Comparison of ENCODE assay signal across 36 cellular contexts in the genomic region with DNA sequence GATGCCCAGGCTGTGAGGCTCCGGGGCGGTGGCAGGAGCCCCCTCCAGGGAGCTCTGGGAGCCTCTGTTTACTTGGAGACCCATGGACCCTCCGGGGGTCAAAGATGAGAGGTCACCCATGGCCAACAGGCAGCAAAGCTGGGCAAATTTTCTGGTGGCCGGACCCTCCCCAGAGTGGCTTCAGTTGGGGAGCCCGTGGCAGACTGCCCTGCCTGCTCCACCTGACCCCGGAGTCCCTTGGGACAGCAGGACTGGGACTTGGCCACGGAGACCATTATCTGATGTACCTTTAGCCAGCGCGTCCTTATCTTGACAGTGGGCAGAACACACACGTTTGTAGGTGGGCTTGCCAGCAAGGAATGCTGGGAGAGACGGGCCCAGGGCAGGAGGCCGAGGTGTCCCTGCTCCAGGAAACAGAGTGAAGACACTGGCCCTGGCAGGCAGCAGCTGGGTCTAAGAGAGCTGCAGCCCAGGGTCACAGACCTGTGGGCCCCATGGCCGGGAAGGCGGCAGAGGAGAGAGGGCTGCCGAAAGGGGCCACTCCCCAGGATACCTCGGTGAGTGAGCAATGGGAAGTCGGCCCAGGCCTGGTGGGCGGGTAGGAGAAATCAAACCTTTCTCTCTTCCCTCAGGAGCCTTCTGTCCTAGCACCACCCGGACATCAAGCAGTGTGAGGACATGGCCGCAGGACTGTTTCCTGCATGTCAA. TPM values are rescaled to one million over a fixed set of nuclear protein-coding genes. Genes with fewer than 3 reads are reported as not detected.
DNase-seq lines count a peak whose midpoint lies in the region; ATAC-seq and TF ChIP-seq lines count a peak whose summit lies in the region.
"Had no signal": no experiment of that assay in that cellular context is flagged by ENCODE, and none has a peak within 500 bp of the region (broad histone marks: within the 10 kb centered on the region; RNA-seq: fewer than 3 reads in every experiment).

Gene ABCG5 (minus strand): TSS at position 280 of the 708 bp plus-strand sequence. CDS start 160 bp downstream, at position 120.
Gene ABCG8 (plus strand): TSS at position 412 of the 708 bp plus-strand sequence. CDS start 83 bp downstream, at position 495.

- no peak for DNase-seq in natural killer cell treated with Interleukin-12 subunit alpha and Interleukin-12 subunit beta and Interleukin-15 and Interleukin-18, amount 100 ng/mL, for 72 hours (ENCODE audit: low spot score)
- no peak for DNase-seq in natural killer cell
- DNase-seq in esophagus muscularis mucosa (ENCODE audit: extremely low spot score): peak; percentile 79
- DNase-seq in mesenteric fat pad (ENCODE audit: low spot score): peak; percentile 59
- no peak for DNase-seq in RPMI8226
- DNase-seq in NCI-H1436 (lab: John Stamatoyannopoulos, UW): no peak
- DNase-seq in GF-D8 (lab: John Stamatoyannopoulos, UW): no peak
- DNase-seq in hypothalamus (lab: John Stamatoyannopoulos, UW): no peak
- DNase-seq: activated CD4-positive, alpha-beta T cell treated with anti-CD3 and anti-CD28 coated beads for 4 hours; activated gamma-delta T cell; activated naive CD8-positive, alpha-beta T cell treated with anti-CD3 and anti-CD28 coated beads, Interleukin-2, amount 50 U/mL, for 24 hours; activated T-cell treated with anti-CD3 and anti-CD28 coated beads, Interleukin-2, amount 50 U/mL, for 4 hours; CD4-positive, alpha-beta memory T cell; effector memory CD4-positive, alpha-beta T cell; erythroblast; left ventricle myocardium superior; MV-4-11; naive thymus-derived CD8-positive, alpha-beta T cell; NCI-H146; NCI-H446; NCI-H748 treated with DMSO at 0.1 percent for 48 hours; ovary; SIG-M5 had no signal

- no peak for TF ChIP-seq CTCF in natural killer cell (IDR thresholded peaks at IDR 0.05)
- no peak for TF ChIP-seq CTCF in esophagus muscularis mucosa (IDR thresholded peaks at IDR 0.05)

- H3K4me3 Mint-ChIP-seq in natural killer cell treated with Interleukin-12 subunit alpha and Interleukin-12 subunit beta and Interleukin-15 and Interleukin-18, amount 100 ng/mL, for 72 hours: no peak within 1 kb of the TSS
- H3K4me3 Mint-ChIP-seq in natural killer cell: no peak within 1 kb of the TSS
- H3K4me3 Mint-ChIP-seq: activated naive CD8-positive, alpha-beta T cell treated with anti-CD3 and anti-CD28 coated beads, Interleukin-2, amount 50 U/mL, for 24 hours; activated T-cell treated with anti-CD3 and anti-CD28 coated beads, Interleukin-2, amount 50 U/mL, for 4 hours; B cell; CD4-positive, alpha-beta memory T cell; naive thymus-derived CD8-positive, alpha-beta T cell; stimulated activated memory B cell treated with anti-CD40 and anti-IgM and Interleukin-4, amounts not matched to agents 10 μg/mL and 1 μg/mL and 100 μg/mL, for 72 hours; T-helper 2 cell treated with Interferon-gamma antibody and Interleukin-4, amounts not matched to agents 5 μg/mL and 100 μg/mL, for 36 hours had no signal

- no peaks in the 10 kb centered on the region for H3K4me1 ChIP-seq in esophagus muscularis mucosa
- H3K4me1 ChIP-seq: suprapubic skin had no signal

- H3K27ac ChIP-seq in esophagus muscularis mucosa (replicated peaks in 1 of 4): no peak within 1 kb of the TSS
- H3K27ac ChIP-seq: coronary artery, ovary, suprapubic skin had no signal

- intact Hi-C loops in natural killer cell (cut with micrococcal nuclease) (no loop called here), esophagus muscularis mucosa (cut with DNase I) (no loop called here)

- H3K36me3 ChIP-seq in esophagus muscularis mucosa: no peaks in the 10 kb centered on the region
- H3K36me3 ChIP-seq: ovary, suprapubic skin had no signal

- H3K4me1 Mint-ChIP-seq in natural killer cell treated with Interleukin-12 subunit alpha and Interleukin-12 subunit beta and Interleukin-15 and Interleukin-18, amount 100 ng/mL, for 72 hours (ENCODE audit: low read depth in 2 of 2): no peaks in the 10 kb centered on the region
- H3K4me1 Mint-ChIP-seq in natural killer cell: no peaks in the 10 kb centered on the region
- H3K4me1 Mint-ChIP-seq: activated naive CD8-positive, alpha-beta T cell treated with anti-CD3 and anti-CD28 coated beads, Interleukin-2, amount 50 U/mL, for 24 hours; B cell; CD4-positive, alpha-beta memory T cell; naive thymus-derived CD8-positive, alpha-beta T cell; stimulated activated memory B cell treated with anti-CD40 and anti-IgM and Interleukin-4, amounts not matched to agents 10 μg/mL and 1 μg/mL and 100 μg/mL, for 72 hours had no signal

- TF ChIP-seq EP300 in esophagus muscularis mucosa (IDR thresholded peaks at IDR 0.05): no peak

- ATAC-seq in natural killer cell treated with Interleukin-12 subunit alpha and Interleukin-12 subunit beta and Interleukin-15 and Interleukin-18, amount 100 ng/mL, for 72 hours: peak; percentile 18 to 30
- ATAC-seq in natural killer cell: no peak
- ATAC-seq: activated naive CD8-positive, alpha-beta T cell treated with anti-CD3 and anti-CD28 coated beads, Interleukin-2, amount 50 U/mL, for 24 hours; activated T-cell treated with anti-CD3 and anti-CD28 coated beads, Interleukin-2, amount 50 U/mL, for 4 hours; GM12878; HCT116; left ventricle myocardium superior; naive thymus-derived CD8-positive, alpha-beta T cell; Panc1; stimulated activated memory B cell treated with anti-CD40 and anti-IgM and Interleukin-4, amounts not matched to agents 10 μg/mL and 1 μg/mL and 100 μg/mL, for 72 hours had no signal

- H3K27ac Mint-ChIP-seq in natural killer cell treated with Interleukin-12 subunit alpha and Interleukin-12 subunit beta and Interleukin-15 and Interleukin-18, amount 100 ng/mL, for 72 hours: no peak within 1 kb of the TSS
- no peak within 1 kb of the TSS for H3K27ac Mint-ChIP-seq in natural killer cell
- H3K27ac Mint-ChIP-seq: activated naive CD8-positive, alpha-beta T cell treated with anti-CD3 and anti-CD28 coated beads, Interleukin-2, amount 50 U/mL, for 24 hours; B cell; CD4-positive, alpha-beta memory T cell; stimulated activated memory B cell treated with anti-CD40 and anti-IgM and Interleukin-4, amounts not matched to agents 10 μg/mL and 1 μg/mL and 100 μg/mL, for 72 hours; T-helper 2 cell treated with Interferon-gamma antibody and Interleukin-4, amounts not matched to agents 5 μg/mL and 100 μg/mL, for 36 hours had no signal

- H3K36me3 Mint-ChIP-seq in natural killer cell treated with Interleukin-12 subunit alpha and Interleukin-12 subunit beta and Interleukin-15 and Interleukin-18, amount 100 ng/mL, for 72 hours: no peaks in the 10 kb centered on the region
- no peaks in the 10 kb centered on the region for H3K36me3 Mint-ChIP-seq in natural killer cell
- H3K36me3 Mint-ChIP-seq: CD4-positive, alpha-beta memory T cell; naive thymus-derived CD8-positive, alpha-beta T cell; stimulated activated memory B cell treated with anti-CD40 and anti-IgM and Interleukin-4, amounts not matched to agents 10 μg/mL and 1 μg/mL and 100 μg/mL, for 72 hours had no signal

- no peak within 1 kb of the TSS for H3K4me3 ChIP-seq in esophagus muscularis mucosa
- H3K4me3 ChIP-seq: coronary artery, GM12878, ovary, suprapubic skin had no signal

- no peaks in the 10 kb centered on the region for H3K27me3 Mint-ChIP-seq in natural killer cell treated with Interleukin-12 subunit alpha and Interleukin-12 subunit beta and Interleukin-15 and Interleukin-18, amount 100 ng/mL, for 72 hours
- peaks cover 5 to 7% of the 10 kb centered on the region in 2 donors for H3K27me3 Mint-ChIP-seq in natural killer cell (ENCODE audit: low read depth in 2 of 2)

- 90% methylated on average over 7 of the region's 20 CpGs for WGBS in esophagus muscularis mucosa

- peaks cover 0 to 3% (median 0%) of the 10 kb centered on the region in 4 donors for H3K27me3 ChIP-seq in esophagus muscularis mucosa
- H3K27me3 ChIP-seq: ovary, suprapubic skin had no signal

- TF ChIP-seq POLR2A in esophagus muscularis mucosa (IDR thresholded peaks at IDR 0.05; ENCODE audit: low read depth): no peak

- H3K9me3 ChIP-seq in esophagus muscularis mucosa: no peaks in the 10 kb centered on the region
- H3K9me3 ChIP-seq: ovary, suprapubic skin had no signal

- no peaks in the 10 kb centered on the region for H3K9me3 Mint-ChIP-seq in natural killer cell treated with Interleukin-12 subunit alpha and Interleukin-12 subunit beta and Interleukin-15 and Interleukin-18, amount 100 ng/mL, for 72 hours
- H3K9me3 Mint-ChIP-seq in natural killer cell: no peaks in the 10 kb centered on the region
- H3K9me3 Mint-ChIP-seq: activated naive CD8-positive, alpha-beta T cell treated with anti-CD3 and anti-CD28 coated beads, Interleukin-2, amount 50 U/mL, for 24 hours; activated T-cell treated with anti-CD3 and anti-CD28 coated beads, Interleukin-2, amount 50 U/mL, for 4 hours; naive thymus-derived CD8-positive, alpha-beta T cell; stimulated activated memory B cell treated with anti-CD40 and anti-IgM and Interleukin-4, amounts not matched to agents 10 μg/mL and 1 μg/mL and 100 μg/mL, for 72 hours; T-helper 2 cell treated with Interferon-gamma antibody and Interleukin-4, amounts not matched to agents 5 μg/mL and 100 μg/mL, for 36 hours had no signal

RNA-seq across cellular contexts. Expression of gene ABCG5, which starts in this region (rescaled TPM):
- total RNA-seq in natural killer cell treated with Interleukin-12 subunit alpha and Interleukin-12 subunit beta and Interleukin-15 and Interleukin-18, amount 100 ng/mL, for 72 hours: not detected
- total RNA-seq in natural killer cell (not detected), esophagus muscularis mucosa (not detected), mesenteric fat pad (not detected)
- total RNA-seq: A673; activated T-cell treated with anti-CD3 and anti-CD28 coated beads, Interleukin-2, amount 50 U/mL, for 4 hours; B cell; cardiac septum; CD4-positive, alpha-beta memory T cell; Daoy; GM12878; left ventricle myocardium superior; LHCN-M2; naive thymus-derived CD8-positive, alpha-beta T cell; suprapubic skin; urinary bladder had no signal

RNA-seq across cellular contexts. Expression of gene ABCG8, which starts in this region (rescaled TPM):
- total RNA-seq in natural killer cell treated with Interleukin-12 subunit alpha and Interleukin-12 subunit beta and Interleukin-15 and Interleukin-18, amount 100 ng/mL, for 72 hours: not detected
- total RNA-seq in natural killer cell (not detected), esophagus muscularis mucosa (not detected), mesenteric fat pad (not detected)
- total RNA-seq: A673; B cell; cardiac septum; CD4-positive, alpha-beta memory T cell; Daoy; GM12878; left ventricle myocardium superior; LHCN-M2; naive thymus-derived CD8-positive, alpha-beta T cell; suprapubic skin; urinary bladder had no signal

Comparison
In these comparisons a context has a peak if more than half of its experiments do, and no peak if none do; other contexts are left out.
1. Peak in ATAC-seq in natural killer cell treated with Interleukin-12 subunit alpha and Interleukin-12 subunit beta and Interleukin-15 and Interleukin-18, amount 100 ng/mL, for 72 hours; RNA of the genes that start here not detected or under 1 TPM.
2. Peak in DNase-seq in esophagus muscularis mucosa; RNA of the genes that start here not detected or under 1 TPM.
3. Peak in DNase-seq in mesenteric fat pad; RNA of the genes that start here not detected or under 1 TPM.